ENCODE assay signal across 1 cellular context in genomic region chr4:54064317-54065275, GRCh38.
TF ChIP-seq lines count a peak whose summit lies in the region.

Gene CHIC2 (minus strand): TSS chr4:54064605. CDS start chr4:54064300, 305 bp downstream.

TF ChIP-seq in HepG2, 621 proteins besides CTCF, POLR2A, EP300 and RAD21 (continued from another document and continues in another):
- peak; percentile 90 for TF ChIP-seq ARID4A (CRISPR knock-in tag; IDR thresholded peaks at IDR 0.05; ENCODE audit: borderline replicate concordance)
- peak; percentile 62; the same call in 1 of the 2 replicates for TF ChIP-seq ETV6 (CRISPR knock-in tag; conservative IDR thresholded peaks at IDR 0.05)
- TF ChIP-seq CBX1 (IDR thresholded peaks at IDR 0.05; ENCODE audit: low read depth), result peak; percentile 50
- TF ChIP-seq ZNF501 (CRISPR knock-in tag; IDR thresholded peaks at IDR 0.05), result peak; percentile 83
- TF ChIP-seq RFX5 (IDR thresholded peaks at IDR 0.05; ENCODE audit: low read depth, low read length), result peak; percentile 63
- TF ChIP-seq, protein P1, sequence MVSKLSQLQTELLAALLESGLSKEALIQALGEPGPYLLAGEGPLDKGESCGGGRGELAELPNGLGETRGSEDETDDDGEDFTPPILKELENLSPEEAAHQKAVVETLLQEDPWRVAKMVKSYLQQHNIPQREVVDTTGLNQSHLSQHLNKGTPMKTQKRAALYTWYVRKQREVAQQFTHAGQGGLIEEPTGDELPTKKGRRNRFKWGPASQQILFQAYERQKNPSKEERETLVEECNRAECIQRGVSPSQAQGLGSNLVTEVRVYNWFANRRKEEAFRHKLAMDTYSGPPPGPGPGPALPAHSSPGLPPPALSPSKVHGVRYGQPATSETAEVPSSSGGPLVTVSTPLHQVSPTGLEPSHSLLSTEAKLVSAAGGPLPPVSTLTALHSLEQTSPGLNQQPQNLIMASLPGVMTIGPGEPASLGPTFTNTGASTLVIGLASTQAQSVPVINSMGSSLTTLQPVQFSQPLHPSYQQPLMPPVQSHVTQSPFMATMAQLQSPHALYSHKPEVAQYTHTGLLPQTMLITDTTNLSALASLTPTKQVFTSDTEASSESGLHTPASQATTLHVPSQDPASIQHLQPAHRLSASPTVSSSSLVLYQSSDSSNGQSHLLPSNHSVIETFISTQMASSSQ (IDR thresholded peaks at IDR 0.05; ENCODE audit: low read depth), result no peak
- TF ChIP-seq, protein P1 (CRISPR knock-in tag; IDR thresholded peaks at IDR 0.05; ENCODE audit: borderline replicate concordance), result no peak
- no peak for TF ChIP-seq ZNF17 (CRISPR knock-in tag; IDR thresholded peaks at IDR 0.05)
- TF ChIP-seq FOXA3 (CRISPR knock-in tag; IDR thresholded peaks at IDR 0.05), result peak; percentile 80
- TF ChIP-seq SOX13 (IDR thresholded peaks at IDR 0.05), result peak; percentile 31; the same call in 1 of the 2 replicates
- no peak for TF ChIP-seq SOX13 (CRISPR knock-in tag; conservative IDR thresholded peaks at IDR 0.05 in 1 of 2, IDR thresholded peaks at IDR 0.05 in 1 of 2)
- no peak for TF ChIP-seq ATF1 (CRISPR knock-in tag; IDR thresholded peaks at IDR 0.05)
- no peak for TF ChIP-seq CCAR2 (optimal IDR thresholded peaks at IDR 0.05; ENCODE audit: low read depth, low read length)
- TF ChIP-seq, protein P2, sequence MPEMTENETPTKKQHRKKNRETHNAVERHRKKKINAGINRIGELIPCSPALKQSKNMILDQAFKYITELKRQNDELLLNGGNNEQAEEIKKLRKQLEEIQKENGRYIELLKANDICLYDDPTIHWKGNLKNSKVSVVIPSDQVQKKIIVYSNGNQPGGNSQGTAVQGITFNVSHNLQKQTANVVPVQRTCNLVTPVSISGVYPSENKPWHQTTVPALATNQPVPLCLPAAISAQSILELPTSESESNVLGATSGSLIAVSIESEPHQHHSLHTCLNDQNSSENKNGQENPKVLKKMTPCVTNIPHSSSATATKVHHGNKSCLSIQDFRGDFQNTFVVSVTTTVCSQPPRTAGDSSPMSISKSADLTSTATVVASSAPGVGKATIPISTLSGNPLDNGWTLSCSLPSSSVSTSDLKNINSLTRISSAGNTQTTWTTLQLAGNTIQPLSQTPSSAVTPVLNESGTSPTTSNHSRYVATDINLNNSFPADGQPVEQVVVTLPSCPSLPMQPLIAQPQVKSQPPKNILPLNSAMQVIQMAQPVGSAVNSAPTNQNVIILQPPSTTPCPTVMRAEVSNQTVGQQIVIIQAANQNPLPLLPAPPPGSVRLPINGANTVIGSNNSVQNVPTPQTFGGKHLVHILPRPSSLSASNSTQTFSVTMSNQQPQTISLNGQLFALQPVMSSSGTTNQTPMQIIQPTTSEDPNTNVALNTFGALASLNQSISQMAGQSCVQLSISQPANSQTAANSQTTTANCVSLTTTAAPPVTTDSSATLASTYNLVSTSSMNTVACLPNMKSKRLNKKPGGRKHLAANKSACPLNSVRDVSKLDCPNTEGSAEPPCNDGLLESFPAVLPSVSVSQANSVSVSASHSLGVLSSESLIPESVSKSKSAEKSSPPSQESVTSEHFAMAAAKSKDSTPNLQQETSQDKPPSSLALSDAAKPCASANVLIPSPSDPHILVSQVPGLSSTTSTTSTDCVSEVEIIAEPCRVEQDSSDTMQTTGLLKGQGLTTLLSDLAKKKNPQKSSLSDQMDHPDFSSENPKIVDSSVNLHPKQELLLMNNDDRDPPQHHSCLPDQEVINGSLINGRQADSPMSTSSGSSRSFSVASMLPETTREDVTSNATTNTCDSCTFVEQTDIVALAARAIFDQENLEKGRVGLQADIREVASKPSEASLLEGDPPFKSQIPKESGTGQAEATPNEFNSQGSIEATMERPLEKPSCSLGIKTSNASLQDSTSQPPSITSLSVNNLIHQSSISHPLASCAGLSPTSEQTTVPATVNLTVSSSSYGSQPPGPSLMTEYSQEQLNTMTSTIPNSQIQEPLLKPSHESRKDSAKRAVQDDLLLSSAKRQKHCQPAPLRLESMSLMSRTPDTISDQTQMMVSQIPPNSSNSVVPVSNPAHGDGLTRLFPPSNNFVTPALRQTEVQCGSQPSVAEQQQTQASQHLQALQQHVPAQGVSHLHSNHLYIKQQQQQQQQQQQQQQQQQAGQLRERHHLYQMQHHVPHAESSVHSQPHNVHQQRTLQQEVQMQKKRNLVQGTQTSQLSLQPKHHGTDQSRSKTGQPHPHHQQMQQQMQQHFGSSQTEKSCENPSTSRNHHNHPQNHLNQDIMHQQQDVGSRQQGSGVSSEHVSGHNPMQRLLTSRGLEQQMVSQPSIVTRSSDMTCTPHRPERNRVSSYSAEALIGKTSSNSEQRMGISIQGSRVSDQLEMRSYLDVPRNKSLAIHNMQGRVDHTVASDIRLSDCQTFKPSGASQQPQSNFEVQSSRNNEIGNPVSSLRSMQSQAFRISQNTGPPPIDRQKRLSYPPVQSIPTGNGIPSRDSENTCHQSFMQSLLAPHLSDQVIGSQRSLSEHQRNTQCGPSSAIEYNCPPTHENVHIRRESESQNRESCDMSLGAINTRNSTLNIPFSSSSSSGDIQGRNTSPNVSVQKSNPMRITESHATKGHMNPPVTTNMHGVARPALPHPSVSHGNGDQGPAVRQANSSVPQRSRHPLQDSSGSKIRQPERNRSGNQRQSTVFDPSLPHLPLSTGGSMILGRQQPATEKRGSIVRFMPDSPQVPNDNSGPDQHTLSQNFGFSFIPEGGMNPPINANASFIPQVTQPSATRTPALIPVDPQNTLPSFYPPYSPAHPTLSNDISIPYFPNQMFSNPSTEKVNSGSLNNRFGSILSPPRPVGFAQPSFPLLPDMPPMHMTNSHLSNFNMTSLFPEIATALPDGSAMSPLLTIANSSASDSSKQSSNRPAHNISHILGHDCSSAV (CRISPR knock-in tag; IDR thresholded peaks at IDR 0.05; ENCODE audit: borderline replicate concordance), result no peak
- 0 out of 2 replicates have a peak, but pooled peaks have one; percentile 33 for TF ChIP-seq MTF1 (CRISPR knock-in tag; IDR thresholded peaks at IDR 0.05)
- TF ChIP-seq ARNT2 (CRISPR knock-in tag; IDR thresholded peaks at IDR 0.05; ENCODE audit: low read depth), result peak; percentile 93
- TF ChIP-seq RBM39 (IDR thresholded peaks at IDR 0.05; ENCODE audit: low read depth, low read length, poor library complexity, severe bottlenecking), result peak; percentile 62
- peak; percentile 74 to 85; a peak in 3 of 4 replicates for TF ChIP-seq HMGXB4 (CRISPR knock-in tag; IDR thresholded peaks at IDR 0.05; ENCODE audit: borderline replicate concordance in 1 of 2, low read depth in 1 of 2)
- TF ChIP-seq ZNF720 (CRISPR knock-in tag; IDR thresholded peaks at IDR 0.05), result no peak
- no peak for TF ChIP-seq RAD51 (IDR thresholded peaks at IDR 0.05; ENCODE audit: borderline replicate concordance)
- no peak for TF ChIP-seq NR2F6 (IDR thresholded peaks at IDR 0.05)
- TF ChIP-seq NR2F6 (CRISPR knock-in tag; IDR thresholded peaks at IDR 0.05), result peak; percentile 13; the same call in 1 of the 2 replicates
- peak; percentile 65 for TF ChIP-seq KDM5A (IDR thresholded peaks at IDR 0.05; ENCODE audit: borderline replicate concordance, low read length)
- 0 out of 2 replicates have a peak, but pooled peaks have one; percentile 55 for TF ChIP-seq NCOA1 (CRISPR knock-in tag; IDR thresholded peaks at IDR 0.05)
- 0 out of 2 replicates have a peak, but pooled peaks have one; percentile 13 for TF ChIP-seq ZHX2 (IDR thresholded peaks at IDR 0.05; ENCODE audit: low read depth)
- TF ChIP-seq ZHX2 (CRISPR knock-in tag; IDR thresholded peaks at IDR 0.05; ENCODE audit: borderline replicate concordance), result no peak
- TF ChIP-seq ZBTB20 (CRISPR knock-in tag; IDR thresholded peaks at IDR 0.05; ENCODE audit: borderline replicate concordance, low read depth), result no peak
- 0 out of 2 replicates have a peak, but pooled peaks have one; percentile 34 for TF ChIP-seq MEIS1 (CRISPR knock-in tag; IDR thresholded peaks at IDR 0.05; ENCODE audit: borderline replicate concordance)
- peak; percentile 55 for TF ChIP-seq SALL1 (CRISPR knock-in tag; IDR thresholded peaks at IDR 0.05)
- TF ChIP-seq ZNF839 (CRISPR knock-in tag; IDR thresholded peaks at IDR 0.05; ENCODE audit: borderline replicate concordance), result peak; percentile 56; the same call in 1 of the 2 replicates
- TF ChIP-seq ZC3H4 (CRISPR knock-in tag; IDR thresholded peaks at IDR 0.05; ENCODE audit: borderline replicate concordance), result no peak
- no peak for TF ChIP-seq SETDB1 (CRISPR knock-in tag; IDR thresholded peaks at IDR 0.05; ENCODE audit: borderline replicate concordance)
- peak; percentile 66 for TF ChIP-seq ZNF777 (CRISPR knock-in tag; IDR thresholded peaks at IDR 0.05)
